ENCODE assay signal across 26 cellular contexts in the genomic region with DNA sequence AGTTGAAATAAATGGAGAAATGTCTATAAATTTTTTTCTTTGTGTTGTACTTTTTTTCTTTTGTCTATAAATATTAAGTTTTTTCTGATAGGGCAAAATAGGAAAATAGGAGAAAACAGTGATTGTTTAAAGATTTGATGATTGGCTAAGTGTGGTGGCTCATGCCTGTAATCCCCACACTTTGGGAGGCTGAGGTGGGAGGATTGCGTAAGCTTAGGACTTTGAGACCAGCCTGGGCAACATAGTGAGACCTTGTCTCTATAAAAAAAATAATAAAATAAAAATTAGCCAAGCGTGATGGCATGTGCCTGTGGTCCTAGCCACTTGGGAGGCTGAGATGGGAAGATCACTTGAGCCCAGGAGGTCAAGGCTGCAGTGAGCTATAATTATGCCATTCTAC.
DNase-seq lines count a peak whose midpoint lies in the region; ATAC-seq, FAIRE-seq and TF ChIP-seq lines count a peak whose summit lies in the region.
"Had no signal": no experiment of that assay in that cellular context is flagged by ENCODE, and none has a peak within 500 bp of the region (broad histone marks: within the 10 kb centered on the region; RNA-seq: fewer than 3 reads in every experiment).

No MANE protein-coding gene starts in this region.

- H3K14ac ChIP-seq in IMR-90 (replicated peaks; ENCODE audit: low read depth, low read length) (no peak overlapping the region), H1 (ENCODE audit: insufficient read length) (no peak overlapping the region)

- no peaks in the 10 kb centered on the region for H3K9me3 ChIP-seq in HepG2 (ENCODE audit: low read length)
- H3K9me3 ChIP-seq in right lobe of liver = no peaks in the 10 kb centered on the region
- H3K9me3 ChIP-seq in IMR-90 (ENCODE audit: control insufficient read depth, insufficient read depth, low read length) = no peaks in the 10 kb centered on the region
- no peaks in the 10 kb centered on the region for H3K9me3 ChIP-seq in H1 (ENCODE audit: insufficient read depth in 2 of 2, low read depth in 1 of 2, low read length in 1 of 2)
- H3K9me3 ChIP-seq: BE2C, BLaER1 had no signal

- no peak overlapping the region for H4K8ac ChIP-seq in IMR-90 (ENCODE audit: low read depth in 2 of 2, low read length in 2 of 2)
- no peak overlapping the region for H4K8ac ChIP-seq in H1 (ENCODE audit: extremely low read depth, insufficient read depth, low read length)

- peaks cover 7% of the 10 kb centered on the region for H3K9me1 ChIP-seq in IMR-90 (ENCODE audit: insufficient read depth, low read length)

- H3K4me1 ChIP-seq in HepG2 (ENCODE audit: insufficient read depth, low read length) (no peaks in the 10 kb centered on the region), right lobe of liver (no peaks in the 10 kb centered on the region), IMR-90 (ENCODE audit: control insufficient read depth, insufficient read depth, low read length) (peaks cover 12% of the 10 kb centered on the region), H1 (replicated peaks in 1 of 4; ENCODE audit: control insufficient read depth in 3 of 4, insufficient read depth in 4 of 4, low read length in 3 of 4) (peaks cover 2 to 5% (median 4%) of the 10 kb centered on the region in 4 experiments; a peak in 5 of 7 replicates)
- H3K4me1 ChIP-seq: BE2C had no signal

- no peaks in the 10 kb centered on the region for H3K23me2 ChIP-seq in H1 (ENCODE audit: low read depth, low read length)

- H3K27ac ChIP-seq in HepG2 (ENCODE audit: extremely low read length, insufficient read depth, low read length) (no peak overlapping the region), right lobe of liver (no peak overlapping the region), IMR-90 (ENCODE audit: insufficient read depth, low read length) (no peak overlapping the region), H1 (ENCODE audit: low read depth, low read length) (no peak overlapping the region)
- H3K27ac ChIP-seq: BLaER1 had no signal

- H3K4me2 ChIP-seq in HepG2 (ENCODE audit: low read depth, low read length) = no peak overlapping the region
- H3K4me2 ChIP-seq in IMR-90 (ENCODE audit: low read depth, low read length) = no peak overlapping the region
- H3K4me2 ChIP-seq in H1 (ENCODE audit: insufficient read depth in 1 of 2, low read depth in 2 of 2, low read length in 2 of 2) = no peak overlapping the region
- H3K4me2 ChIP-seq: BLaER1 had no signal

- H2BK5ac ChIP-seq in IMR-90 (ENCODE audit: low read depth, low read length, poor library complexity, severe bottlenecking) = no peak overlapping the region
- no peak overlapping the region for H2BK5ac ChIP-seq in H1 (ENCODE audit: low read depth, low read length)

- H2BK20ac ChIP-seq in IMR-90 (ENCODE audit: low read depth, low read length) (no peak overlapping the region), H1 (ENCODE audit: low read length) (no peak overlapping the region)

- TF ChIP-seq RAD21 in HepG2 (CRISPR knock-in tag; IDR thresholded peaks at IDR 0.05) = no peak
- no peak for TF ChIP-seq RAD21 in IMR-90 (IDR thresholded peaks at IDR 0.05; ENCODE audit: low read length)
- no peak for TF ChIP-seq RAD21 in H1 (IDR thresholded peaks at IDR 0.05 in 1 of 2, conservative IDR thresholded peaks at IDR 0.05 in 1 of 2; ENCODE audit: low read depth in 2 of 2, low read length in 2 of 2)

- H4K5ac ChIP-seq in IMR-90 (ENCODE audit: low read depth, low read length) (no peak overlapping the region), H1 (ENCODE audit: insufficient read length, low read depth, low read length) (no peak overlapping the region)

- H3K23ac ChIP-seq in IMR-90 (ENCODE audit: low read depth, low read length) = no peak overlapping the region
- H3K23ac ChIP-seq in H1 (ENCODE audit: insufficient read length) = no peak overlapping the region

- no peak overlapping the region for H2BK120ac ChIP-seq in IMR-90 (ENCODE audit: low read depth, low read length)
- no peak overlapping the region for H2BK120ac ChIP-seq in H1 (replicated peaks; ENCODE audit: low read depth, low read length)

- POLR2A ChIA-PET in HepG2 (lab: Yijun Ruan, JAX) (no interaction called here), IMR-90 (lab: Charles Lee; ENCODE audit: unreplicated experiment) (no interaction called here), H1 (lab: Charles Lee; ENCODE audit: partially characterized antibody) (no interaction called here)

- in situ Hi-C loops in HepG2 (cut with HindIII; ENCODE audit: extremely low pct_ligation_motif_present, low pct_unique_long_range_greater_than_20kb) = no loop called here
- in situ Hi-C loops in IMR-90 (cut with MboI; ENCODE audit: low sequenced_read_pairs) = no loop called here
- in situ Hi-C loops in SK-MEL-5 (cut with HindIII; ENCODE audit: low pct_unique_long_range_greater_than_20kb, low sequenced_read_pairs) = no loop called here

- H2AFZ ChIP-seq in HepG2 (ENCODE audit: low read length) (no peak overlapping the region), IMR-90 (replicated peaks; ENCODE audit: low read length, poor library complexity) (no peak overlapping the region), H1 (ENCODE audit: low read length) (no peak overlapping the region)

- ATAC-seq in HepG2 = no peak
- no peak for ATAC-seq in right lobe of liver
- ATAC-seq in IMR-90 (ENCODE audit: low read depth) = no peak
- ATAC-seq in HG02759 (IDR thresholded peaks at IDR 0.05; ENCODE audit: unreplicated experiment) = no peak

- intact Hi-C loops in HepG2 (cut with micrococcal nuclease; ENCODE audit: unreplicated experiment) = no loop called here
- intact Hi-C loops in right lobe of liver (cut with DNase I) = no loop called here
- intact Hi-C loops in IMR-90 (cut with micrococcal nuclease) = no loop called here

- H3K79me2 ChIP-seq in HepG2 (ENCODE audit: insufficient read depth, low read length) (peaks cover 2% of the 10 kb centered on the region), H1 (ENCODE audit: control insufficient read depth in 1 of 2, insufficient read depth in 2 of 2, low read length in 2 of 2) (peaks cover 0 to 53% of the 10 kb centered on the region in 2 experiments; a peak in 2 of 4 replicates)

- TF ChIP-seq POLR2A in HepG2 (IDR thresholded peaks at IDR 0.05; ENCODE audit: insufficient read depth in 1 of 2, low read depth in 2 of 2, low read length in 2 of 2) (no peak), right lobe of liver (IDR thresholded peaks at IDR 0.05) (no peak), IMR-90 (IDR thresholded peaks at IDR 0.05; ENCODE audit: low read depth, low read length) (no peak), H1 (IDR thresholded peaks at IDR 0.05; ENCODE audit: control extremely low read depth in 1 of 2, low read depth in 2 of 2, low read length in 2 of 2) (no peak)

- CTCF ChIA-PET in HepG2 (lab: Yijun Ruan, JAX; ENCODE audit: low intra/inter-chr PET ratio, low total read pairs) = no interaction called here
- CTCF ChIA-PET in IMR-90 (lab: Yijun Ruan, JAX) = no interaction called here
- CTCF ChIA-PET in H1 (lab: Charles Lee; ENCODE audit: partially characterized antibody) = no interaction called here

- H3K4me3 ChIP-seq in HepG2 (replicated peaks in 1 of 3; ENCODE audit: insufficient read depth in 1 of 3, low read depth in 2 of 3, low read length in 3 of 3) (no peak overlapping the region), right lobe of liver (no peak overlapping the region), IMR-90 (ENCODE audit: insufficient read depth, low read depth, low read length) (no peak overlapping the region), H1 (ENCODE audit: extremely low read depth in 1 of 4, insufficient read depth in 2 of 4, low read depth in 3 of 4, low read length in 4 of 4) (no peak overlapping the region)
- H3K4me3 ChIP-seq: BLaER1 had no signal

- H2AK9ac ChIP-seq in IMR-90 (replicated peaks; ENCODE audit: low read depth, low read length, poor library complexity) = no peak overlapping the region

- FAIRE-seq in HepG2 (lab: Jason Lieb, UNC) (no peak), H1 (lab: Jason Lieb, UNC) (no peak)
- FAIRE-seq: A204.1, GM12891, GM19239 had no signal

- H2BK15ac ChIP-seq in IMR-90 (ENCODE audit: low read depth, low read length) (no peak overlapping the region), H1 (ENCODE audit: low read length) (no peak overlapping the region)

- H3K4ac ChIP-seq in IMR-90 (ENCODE audit: low read depth, low read length) (no peak overlapping the region), H1 (replicated peaks; ENCODE audit: insufficient read length, low read depth, low read length) (no peak overlapping the region)

- H3K27me3 ChIP-seq in HepG2 (ENCODE audit: control insufficient read depth in 1 of 2, insufficient read depth in 2 of 2, low read length in 2 of 2) (no peaks in the 10 kb centered on the region), right lobe of liver (no peaks in the 10 kb centered on the region), IMR-90 (ENCODE audit: control insufficient read depth, insufficient read depth, low read length) (no peaks in the 10 kb centered on the region), H1 (replicated peaks in 1 of 4; ENCODE audit: control insufficient read depth in 3 of 4, extremely low read depth in 1 of 4, insufficient read depth in 3 of 4, low read length in 3 of 4) (no peaks in the 10 kb centered on the region)
- H3K27me3 ChIP-seq: BE2C, BLaER1 had no signal

- DNase-seq in HepG2 (ENCODE audit: low spot score) = no peak
- DNase-seq in right lobe of liver = no peak
- no peak for DNase-seq in IMR-90
- DNase-seq in SK-MEL-5 (ENCODE audit: low read depth, low spot score) = peak; percentile 11
- DNase-seq in H1 (ENCODE audit: low read depth in 1 of 2, low spot score in 2 of 2) = no peak
- no peak for DNase-seq in GM03348 (ENCODE audit: low spot score)
- no peak for DNase-seq in SKM-1 treated with dmso at 0.1 percent for 144 hours (lab: John Stamatoyannopoulos, UW; ENCODE audit: unreplicated experiment)
- DNase-seq: 8988T; ACHN; BE2C; C1 segment of cervical spinal cord; CD4-positive, alpha-beta memory T cell; CD4-positive, CD25-positive, alpha-beta regulatory T cell; CD8-positive, alpha-beta memory T cell; COR-L47; DMS 273 treated with DMSO at 0.1 percent for 48 hours; DMS153; DMS53; DND-41; EL; GDM1 had no signal

- no peak overlapping the region for H2BK12ac ChIP-seq in H1 (ENCODE audit: low read depth, low read length)

- H3K36me3 ChIP-seq in HepG2 (replicated peaks in 1 of 2; ENCODE audit: control insufficient read depth in 1 of 2, insufficient read depth in 2 of 2, low read length in 2 of 2) = no peaks in the 10 kb centered on the region
- H3K36me3 ChIP-seq in right lobe of liver = no peaks in the 10 kb centered on the region
- no peaks in the 10 kb centered on the region for H3K36me3 ChIP-seq in IMR-90 (ENCODE audit: control insufficient read depth, insufficient read depth, low read length)
- no peaks in the 10 kb centered on the region for H3K36me3 ChIP-seq in H1 (ENCODE audit: control insufficient read depth in 2 of 4, insufficient read depth in 4 of 4, low read length in 3 of 4)
- H3K36me3 ChIP-seq: BE2C, BLaER1 had no signal

- H4K20me1 ChIP-seq in HepG2 (ENCODE audit: insufficient read depth, low read length) = no peaks in the 10 kb centered on the region
- H4K20me1 ChIP-seq in IMR-90 (ENCODE audit: insufficient read depth, low read length) = peaks cover 10% of the 10 kb centered on the region; the same call in 1 of the 2 replicates
- no peaks in the 10 kb centered on the region for H4K20me1 ChIP-seq in H1 (replicated peaks in 1 of 2; ENCODE audit: control insufficient read depth in 1 of 2, insufficient read depth in 2 of 2, low read length in 2 of 2)
- H4K20me1 ChIP-seq: BLaER1 had no signal

- H3K9ac ChIP-seq in HepG2 (ENCODE audit: insufficient read depth, low read depth, low read length) (no peak overlapping the region), IMR-90 (ENCODE audit: low read depth, low read length) (no peak overlapping the region), H1 (replicated peaks in 1 of 4; ENCODE audit: extremely low read depth in 1 of 4, low read depth in 3 of 4, low read length in 3 of 4) (no peak overlapping the region)
- H3K9ac ChIP-seq: BLaER1 had no signal

- H3K18ac ChIP-seq in IMR-90 (ENCODE audit: low read depth, low read length) (no peak overlapping the region), H1 (ENCODE audit: extremely low read depth, low read length) (no peak overlapping the region)

- dilution Hi-C loops in IMR-90 (cut with HindIII; ENCODE audit: low sequenced_read_pairs, unreplicated experiment) = no loop called here

- no peak overlapping the region for H3K56ac ChIP-seq in IMR-90 (ENCODE audit: extremely low read depth, insufficient read depth, low read length)
- no peak overlapping the region for H3K56ac ChIP-seq in H1 (replicated peaks; ENCODE audit: insufficient read length, low read depth, low read length)

- TF ChIP-seq EP300 in HepG2 (IDR thresholded peaks at IDR 0.05; ENCODE audit: low read depth in 2 of 2, low read length in 2 of 2) (no peak), HepG2 (CRISPR knock-in tag; IDR thresholded peaks at IDR 0.05; ENCODE audit: borderline replicate concordance) (no peak), H1 (IDR thresholded peaks at IDR 0.05; ENCODE audit: borderline replicate concordance in 1 of 2, low read depth in 2 of 2, low read length in 2 of 2) (no peak)

- BruUV-seq in HepG2 (replicated peaks; lab: Mats Ljungman, UMichigan) = no TSS peak
- no TSS peak for BruUV-seq in IMR-90 (replicated peaks; lab: Mats Ljungman, UMichigan)

- no peak for TF ChIP-seq CTCF in HepG2 (CRISPR knock-in tag; IDR thresholded peaks at IDR 0.05)
- TF ChIP-seq CTCF in right lobe of liver (IDR thresholded peaks at IDR 0.05) = no peak
- TF ChIP-seq CTCF in IMR-90 (conservative IDR thresholded peaks at IDR 0.05; ENCODE audit: low read depth, low read length) = no peak
- no peak for TF ChIP-seq CTCF in H1 (IDR thresholded peaks at IDR 0.05; ENCODE audit: control extremely low read depth in 1 of 3, insufficient read depth in 1 of 3, low read depth in 1 of 3, low read length in 3 of 3)

- H4K91ac ChIP-seq in IMR-90 (ENCODE audit: insufficient read depth, low read depth, low read length) = no peak overlapping the region
- no peak overlapping the region for H4K91ac ChIP-seq in H1 (replicated peaks; ENCODE audit: insufficient read length, low read length)

- WGBS in HepG2 (ENCODE audit: low lambda C conversion rate) = 95% methylated on average over 2 of the region's 2 CpGs
- WGBS in right lobe of liver (ENCODE audit: insufficient coverage, low coverage, low lambda C conversion rate, missing lambda C conversion rate) = 84% methylated on average over 2 of the region's 2 CpGs
- WGBS in IMR-90 (ENCODE audit: extremely low coverage in 2 of 2, insufficient read length in 1 of 2), 2 experiments = no CpG with 5 or more reads among the region's 2 CpGs
- WGBS in H1 (ENCODE audit: extremely low coverage in 1 of 2, insufficient coverage in 1 of 2, insufficient read length in 1 of 2, insufficient replicate concordance in 2 of 2, low coverage in 1 of 2, low lambda C conversion rate in 2 of 2, missing lambda C conversion rate in 1 of 2), 2 experiments = 87% methylated on average over 2 of the region's 2 CpGs; no CpG with 5 or more reads in 1 of the 2 experiments

- H3K79me1 ChIP-seq in IMR-90 (ENCODE audit: low read depth in 1 of 2, low read length in 2 of 2) (peaks cover 27 to 68% of the 10 kb centered on the region in 2 experiments), H1 (ENCODE audit: low read depth, low read length) (no peaks in the 10 kb centered on the region)

- H2AK5ac ChIP-seq in IMR-90 (ENCODE audit: low read depth, low read length) (no peak overlapping the region), H1 (ENCODE audit: low read depth, low read length) (no peak overlapping the region)

Comparison
In these comparisons a context has a peak if more than half of its experiments do, and no peak if none do; other contexts are left out.
1. Of the 41 proteins assayed by ChIP-seq in both HepG2 and H1: peak only in HepG2: none; only in H1: none; in both: CEBPB; in neither: 40.